ENCODE assay signal across 11 cellular contexts in the genomic region with DNA sequence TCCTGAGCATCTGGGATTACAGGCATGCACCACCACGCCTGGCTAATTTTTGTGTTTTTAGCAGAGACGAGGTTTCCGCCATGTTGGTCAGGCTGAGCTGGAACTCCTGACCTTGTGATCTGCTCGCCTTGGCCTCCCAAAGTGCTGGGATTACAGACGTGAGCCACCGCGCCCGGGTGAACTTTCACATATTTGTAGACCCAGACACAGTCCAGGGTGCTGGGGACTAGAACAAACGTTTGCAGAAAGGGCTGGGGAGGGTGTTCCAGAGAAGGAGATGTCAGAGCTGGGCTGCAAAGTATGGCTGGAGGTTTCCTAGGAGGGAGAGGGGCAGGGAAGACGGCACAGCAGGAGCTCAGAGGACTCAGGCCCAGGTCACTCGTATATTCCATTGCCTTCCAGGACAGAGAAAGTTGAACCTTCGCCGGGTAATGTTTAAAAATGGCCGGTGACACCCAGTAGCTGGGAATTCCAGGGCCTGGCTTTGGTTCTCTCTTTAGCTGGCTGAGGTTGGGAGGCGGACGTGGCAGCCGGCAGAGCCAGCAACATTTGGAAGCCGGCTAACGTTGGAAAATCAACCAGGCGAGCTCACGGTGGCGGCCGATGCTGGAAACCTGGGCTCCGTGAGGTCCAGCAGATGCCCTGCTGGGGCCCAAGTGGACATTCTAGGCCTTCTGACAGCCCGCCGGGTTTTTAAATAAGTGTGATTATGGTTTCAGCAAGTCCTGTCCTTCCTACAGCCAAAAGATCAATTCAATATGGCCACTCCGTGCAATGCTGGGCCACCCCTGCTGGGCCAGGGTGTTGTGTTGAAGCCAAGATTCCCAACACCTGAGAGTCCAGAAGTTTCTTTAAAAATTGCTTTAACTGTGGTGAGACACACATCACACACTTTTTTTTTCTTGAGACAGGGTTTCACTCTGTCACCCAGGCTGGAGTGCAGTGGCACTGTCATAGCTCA. TPM values are rescaled to one million over a fixed set of nuclear protein-coding genes. Genes with fewer than 3 reads are reported as not detected.
DNase-seq lines count a peak whose midpoint lies in the region; ATAC-seq and TF ChIP-seq lines count a peak whose summit lies in the region.
"Had no signal": no experiment of that assay in that cellular context is flagged by ENCODE, and none has a peak within 500 bp of the region (broad histone marks: within the 10 kb centered on the region; RNA-seq: fewer than 3 reads in every experiment).

No MANE protein-coding gene starts in this region.

- CTCF ChIA-PET in GM10248 (lab: Yijun Ruan, JAX) = interaction anchor here (1.2 to 6.2 kb wide), 4 partner anchors 9 to 65 kb away, joined by 3 to 34 read pairs (median 4); no protein-coding TSS in a partner anchor

- H3K27ac ChIP-seq in prostate gland = peak overlapping the region; percentile 99 to 100
- H3K27ac ChIP-seq: SK-N-MC had no signal

- peak overlapping the region in 3 of 5 experiments; percentile 26 to 81 (median 71) for H3K4me3 Mint-ChIP-seq in brain
- H3K4me3 Mint-ChIP-seq in activated T-cell treated with anti-CD3 and anti-CD28 coated beads, Interleukin-2, amount 50 U/mL, for 24 hours = no peak overlapping the region
- H3K4me3 Mint-ChIP-seq in naive thymus-derived CD8-positive, alpha-beta T cell = no peak overlapping the region

- H3K36me3 Mint-ChIP-seq in brain = no peaks in the 10 kb centered on the region
- peaks cover 20% of the 10 kb centered on the region for H3K36me3 Mint-ChIP-seq in activated T-cell treated with anti-CD3 and anti-CD28 coated beads, Interleukin-2, amount 50 U/mL, for 24 hours (ENCODE audit: low read depth)
- H3K36me3 Mint-ChIP-seq in naive thymus-derived CD8-positive, alpha-beta T cell = peaks cover 0 to 3% (median 2%) of the 10 kb centered on the region in 3 donors

- H3K27ac Mint-ChIP-seq in brain = peak overlapping the region; percentile 71 to 95 (median 91)
- H3K27ac Mint-ChIP-seq in activated T-cell treated with anti-CD3 and anti-CD28 coated beads, Interleukin-2, amount 50 U/mL, for 24 hours = no peak overlapping the region
- no peak overlapping the region for H3K27ac Mint-ChIP-seq in naive thymus-derived CD8-positive, alpha-beta T cell

- DNase-seq in AG20443 (ENCODE audit: low spot score) (peak; percentile 70), hypothalamus (lab: John Stamatoyannopoulos, UW) (peak in 33 of 51 donors; percentile 13 to 63 (median 40)), prostate gland (ENCODE audit: low spot score) (peak; percentile 55), GM10248 (ENCODE audit: extremely low spot score) (no peak)
- DNase-seq in activated T-cell treated with anti-CD3 and anti-CD28 coated beads, Interleukin-2, amount 50 U/mL, for 24 hours = no peak
- no peak for DNase-seq in activated CD4-positive, CD25-positive, alpha-beta regulatory T cell (lab: John Stamatoyannopoulos, UW)
- no peak for DNase-seq in naive thymus-derived CD8-positive, alpha-beta T cell
- DNase-seq: NCI-H510A treated with DMSO at 0.1 percent for 48 hours, retina had no signal

- intact Hi-C loops in prostate gland (cut with DNase I) = loop anchor here (5.0 kb wide), 1 partner anchor 41 kb away; a partner anchor contains a TSS

- POLR2A ChIA-PET in GM10248 (lab: Yijun Ruan, JAX) = no interaction called here
- POLR2A ChIA-PET in naive thymus-derived CD8-positive, alpha-beta T cell (lab: Charles Lee) = no interaction called here

- H3K4me3 ChIP-seq in prostate gland = no peak overlapping the region
- H3K4me3 ChIP-seq: SK-N-MC had no signal

- 34% methylated on average over 27 of the region's 27 CpGs for WGBS in prostate gland

- peaks cover 11% of the 10 kb centered on the region for H3K4me1 Mint-ChIP-seq in brain
- no peaks in the 10 kb centered on the region for H3K4me1 Mint-ChIP-seq in activated T-cell treated with anti-CD3 and anti-CD28 coated beads, Interleukin-2, amount 50 U/mL, for 24 hours (ENCODE audit: low read depth)
- H3K4me1 Mint-ChIP-seq in naive thymus-derived CD8-positive, alpha-beta T cell = peaks cover 0 to 6% (median under 1%) of the 10 kb centered on the region in 4 donors

- no peaks in the 10 kb centered on the region for H3K36me3 ChIP-seq in prostate gland

- H3K27me3 Mint-ChIP-seq in brain = no peaks in the 10 kb centered on the region
- H3K27me3 Mint-ChIP-seq in activated T-cell treated with anti-CD3 and anti-CD28 coated beads, Interleukin-2, amount 50 U/mL, for 24 hours = no peaks in the 10 kb centered on the region
- H3K27me3 Mint-ChIP-seq in naive thymus-derived CD8-positive, alpha-beta T cell = no peaks in the 10 kb centered on the region

- peaks cover 0 to 2% (median 0%) of the 10 kb centered on the region in 5 experiments for H3K9me3 Mint-ChIP-seq in brain
- H3K9me3 Mint-ChIP-seq in activated T-cell treated with anti-CD3 and anti-CD28 coated beads, Interleukin-2, amount 50 U/mL, for 24 hours = no peaks in the 10 kb centered on the region
- no peaks in the 10 kb centered on the region for H3K9me3 Mint-ChIP-seq in naive thymus-derived CD8-positive, alpha-beta T cell

- H3K9me3 ChIP-seq in prostate gland = no peaks in the 10 kb centered on the region

- TF ChIP-seq POLR2A in prostate gland (IDR thresholded peaks at IDR 0.05) = no peak

- no peaks in the 10 kb centered on the region for H3K27me3 ChIP-seq in prostate gland (replicated peaks; ENCODE audit: insufficient read depth)

- no peak for ATAC-seq in naive thymus-derived CD8-positive, alpha-beta T cell

- H3K4me1 ChIP-seq in prostate gland (replicated peaks) = peaks cover 26% of the 10 kb centered on the region

- TF ChIP-seq CTCF in brain (conservative IDR thresholded peaks at IDR 0.05) (no peak), prostate gland (IDR thresholded peaks at IDR 0.05) (no peak), GM10248 (IDR thresholded peaks at IDR 0.05; ENCODE audit: control extremely low read depth, extremely low read depth, low read depth, missing control alignments) (no peak)

RNA-seq across cellular contexts. Expression of a gene that starts 41.5 kb away (rescaled TPM):
- polyA plus RNA-seq in brain (ENCODE audit: insufficient read depth, low read depth, low replicate concordance) = 79.3 TPM
- total RNA-seq in prostate gland = 100 to 1,000 TPM; 160 to 168 TPM
- 10 to 100 TPM; 30.2 to 34.8 TPM for total RNA-seq in naive thymus-derived CD8-positive, alpha-beta T cell
- 10 to 100 TPM in 2 of 3 donors, 1 to 10 TPM in 1; 5.8 to 15.8 (median 12.1) TPM for polyA plus RNA-seq in naive thymus-derived CD8-positive, alpha-beta T cell

Comparison
In these comparisons a context has a peak if more than half of its experiments do, and no peak if none do; other contexts are left out.
1. DNase-seq: peak in AG20443 (single experiment), hypothalamus (33 of 51) and prostate gland (single experiment); none in GM10248 (single experiment), activated T-cell treated with anti-CD3 and anti-CD28 coated beads, Interleukin-2, amount 50 U/mL, for 24 hours (single experiment), activated CD4-positive, CD25-positive, alpha-beta regulatory T cell (0 of 4) and naive thymus-derived CD8-positive, alpha-beta T cell (0 of 10).
2. H3K27ac Mint-ChIP-seq: peak in brain (5 of 5); none in activated T-cell treated with anti-CD3 and anti-CD28 coated beads, Interleukin-2, amount 50 U/mL, for 24 hours (single experiment) and naive thymus-derived CD8-positive, alpha-beta T cell (0 of 10).
3. H3K4me3 Mint-ChIP-seq: peak in brain (3 of 5); none in activated T-cell treated with anti-CD3 and anti-CD28 coated beads, Interleukin-2, amount 50 U/mL, for 24 hours (single experiment) and naive thymus-derived CD8-positive, alpha-beta T cell (0 of 10).
4. RNA of a gene that starts 41.5 kb away (total RNA-seq): 160 to 168 TPM in prostate gland; 30.2 to 34.8 TPM in naive thymus-derived CD8-positive, alpha-beta T cell; every median in the first group is over 4 times any median in the second.